In genomic region chr7:129367700-129368388, GRCh38 we compare ENCODE assay signal across 8 cellular contexts.
DNase-seq lines count a peak whose midpoint lies in the region; ATAC-seq and TF ChIP-seq lines count a peak whose summit lies in the region.

No MANE protein-coding gene starts in this region.

- POLR2A ChIA-PET in BJ (lab: Charles Lee): no interaction called here
- POLR2A ChIA-PET in activated CD8-positive, alpha-beta T cell treated with anti-CD3 and anti-CD28 coated beads, Interleukin-2, amount 10 ng/mL, durations not matched to agents 7 days and 5 days (lab: Charles Lee): interaction anchor here (1.1 to 1.7 kb wide), 3 partner anchors 10 to 457 kb away, joined by 3 to 8 read pairs (median 6); no protein-coding TSS in a partner anchor

- H3K36me3 ChIP-seq in BJ (ENCODE audit: control insufficient read depth, insufficient read depth, low read length): no peaks in the 10 kb centered on the region

- peaks cover 16% of the 10 kb centered on the region for H3K4me1 Mint-ChIP-seq in activated CD8-positive, alpha-beta T cell treated with anti-CD3 and anti-CD28 coated beads, Interleukin-2, amount 10 ng/mL, durations not matched to agents 7 days and 5 days (ENCODE audit: low read depth)

- peaks cover 2% of the 10 kb centered on the region for H3K27me3 Mint-ChIP-seq in activated CD8-positive, alpha-beta T cell treated with anti-CD3 and anti-CD28 coated beads, Interleukin-2, amount 10 ng/mL, durations not matched to agents 7 days and 5 days (ENCODE audit: low read depth)

- peak; percentile 92 for TF ChIP-seq CTCF in BJ (IDR thresholded peaks at IDR 0.05; ENCODE audit: insufficient read depth, low read depth, low read length)

- no peaks in the 10 kb centered on the region for H3K9me3 Mint-ChIP-seq in activated CD8-positive, alpha-beta T cell treated with anti-CD3 and anti-CD28 coated beads, Interleukin-2, amount 10 ng/mL, durations not matched to agents 7 days and 5 days (ENCODE audit: insufficient read depth)

- ATAC-seq in HG03439 (IDR thresholded peaks at IDR 0.05; ENCODE audit: unreplicated experiment): peak; percentile 62
- peak; percentile 91 for ATAC-seq in activated CD8-positive, alpha-beta T cell treated with anti-CD3 and anti-CD28 coated beads, Interleukin-2, amount 10 ng/mL, durations not matched to agents 7 days and 5 days

- no peaks in the 10 kb centered on the region for H3K27me3 ChIP-seq in BJ (ENCODE audit: control insufficient read depth, insufficient read depth, low read length)

- no peaks in the 10 kb centered on the region for H3K36me3 Mint-ChIP-seq in activated CD8-positive, alpha-beta T cell treated with anti-CD3 and anti-CD28 coated beads, Interleukin-2, amount 10 ng/mL, durations not matched to agents 7 days and 5 days (ENCODE audit: low read depth)

- TF ChIP-seq POLR2A in GM19099 (IDR thresholded peaks at IDR 0.05; ENCODE audit: extremely low read depth, insufficient read length, low read depth): peak; percentile 18

- CTCF ChIA-PET in BJ (lab: Yijun Ruan, JAX): interaction anchor here (0.6 to 7.5 kb wide), 49 partner anchors 9 to 458 kb away, joined by 3 to 154 read pairs (median 5); partner anchors contain the start of gene STRIP2
- CTCF ChIA-PET in activated CD8-positive, alpha-beta T cell treated with anti-CD3 and anti-CD28 coated beads, Interleukin-2, amount 10 ng/mL, durations not matched to agents 7 days and 5 days (lab: Charles Lee): interaction anchor here (0.6 to 5.7 kb wide), 66 partner anchors 9 to 628 kb away, joined by 3 to 159 read pairs (median 5); partner anchors contain the start of gene STRIP2

- H3K27ac Mint-ChIP-seq in activated CD8-positive, alpha-beta T cell treated with anti-CD3 and anti-CD28 coated beads, Interleukin-2, amount 10 ng/mL, durations not matched to agents 7 days and 5 days: no peak overlapping the region

- H3K4me3 Mint-ChIP-seq in activated CD8-positive, alpha-beta T cell treated with anti-CD3 and anti-CD28 coated beads, Interleukin-2, amount 10 ng/mL, durations not matched to agents 7 days and 5 days: peak overlapping the region; percentile 16

- no peak overlapping the region for H3K4me3 ChIP-seq in BJ (ENCODE audit: low read depth, low read length)

- DNase-seq in BJ (ENCODE audit: low read depth): no peak
- peak; percentile 67 for DNase-seq in NCI-H748 treated with DMSO at 0.1 percent for 48 hours (lab: John Stamatoyannopoulos, UW)
- peak; percentile 82 for DNase-seq in activated CD8-positive, alpha-beta T cell treated with anti-CD3 and anti-CD28 coated beads, Interleukin-2, amount 10 ng/mL, durations not matched to agents 7 days and 5 days
- peak; percentile 31 for DNase-seq in effector CD8-positive, alpha-beta T cell (lab: John Stamatoyannopoulos, UW)
- peak; percentile 79 to 80 for DNase-seq in lung microvascular endothelial cell (ENCODE audit: low read depth in 2 of 2)
- peak; percentile 57 to 71 (median 64) for DNase-seq in stimulated activated CD4-positive, alpha-beta T cell treated with anti-CD3 and anti-CD28 coated beads, TNF-alpha, amount 100 ng/mL, for 48 hours (ENCODE audit: low read depth in 3 of 3)
